ENCODE assay signal across 21 cellular contexts in the genomic region with DNA sequence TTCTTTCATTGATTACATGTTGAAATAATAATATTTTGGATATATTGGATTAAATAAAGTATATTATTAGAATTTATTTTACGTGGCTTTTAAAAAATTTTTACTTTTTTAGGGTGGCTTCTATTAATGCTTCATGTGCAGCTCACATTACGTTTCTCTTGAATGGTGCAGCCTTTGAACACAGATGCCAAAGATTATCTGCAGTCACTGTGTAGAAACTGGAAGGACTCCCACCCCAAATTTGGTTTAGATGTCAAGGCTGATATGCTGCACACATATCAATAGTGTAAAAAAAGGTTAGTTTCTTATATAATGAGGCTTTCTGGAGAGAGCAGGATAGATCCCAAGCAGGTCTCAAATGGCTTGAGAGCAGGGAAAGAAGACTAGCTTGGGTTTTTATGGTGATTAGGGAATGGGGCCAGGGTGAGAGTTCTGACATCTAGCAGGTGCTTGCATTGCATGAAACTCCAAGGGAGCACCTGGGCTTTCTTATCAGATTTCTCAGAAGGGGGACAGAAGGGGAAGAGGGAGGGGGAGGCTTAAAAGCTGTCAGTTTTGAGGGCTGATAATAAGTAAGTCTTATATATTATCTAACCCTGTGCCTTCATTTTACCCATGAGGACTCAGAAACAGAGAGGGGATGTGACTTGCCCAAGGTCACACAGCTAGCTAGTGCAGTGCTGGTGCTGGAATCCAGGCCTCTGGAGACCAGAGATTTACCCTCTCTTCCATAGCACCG.
A peak's percentile ranks its signal among the peaks of the same experiment; 100 is the strongest.
DNase-seq lines count a peak whose midpoint lies in the region; ATAC-seq, FAIRE-seq and TF ChIP-seq lines count a peak whose summit lies in the region.
"Had no signal": no experiment of that assay in that cellular context is flagged by ENCODE, and none has a peak within 500 bp of the region (broad histone marks: within the 10 kb centered on the region; RNA-seq: fewer than 3 reads in every experiment).

No MANE protein-coding gene starts in this region.

- FAIRE-seq in GM12892 (lab: Jason Lieb, UNC) = peak; percentile 70
- FAIRE-seq: A204.1, HTR-8/SVneo had no signal

- DNase-seq in GM12892 (ENCODE audit: insufficient read length) (no peak), OCI-LY7 (ENCODE audit: low spot score) (no peak), NCI-H510A (lab: John Stamatoyannopoulos, UW) (no peak), NCI-H2081 (lab: John Stamatoyannopoulos, UW) (no peak)
- DNase-seq: BE2C; Calu3; CD4-positive, alpha-beta memory T cell; DMS53; H9; NCI-H1092; NCI-H146; NCI-H2029 treated with DMSO at 0.1 percent for 48 hours; NCI-H510A treated with DMSO at 0.1 percent for 48 hours; NCI-H774 had no signal

- peaks cover 47% of the 10 kb centered on the region for H3K4me1 ChIP-seq in BLaER1
- peaks cover 46% of the 10 kb centered on the region for H3K4me1 ChIP-seq in OCI-LY7 (ENCODE audit: insufficient read depth, low read length, poor library complexity, severe bottlenecking)
- H3K4me1 ChIP-seq: BE2C had no signal

- H3K27me3 ChIP-seq in BLaER1 = no peaks in the 10 kb centered on the region
- H3K27me3 ChIP-seq in layer of hippocampus (ENCODE audit: control insufficient read depth, insufficient read depth, low read length) = no peaks in the 10 kb centered on the region
- H3K27me3 ChIP-seq: BE2C had no signal

- H3K9ac ChIP-seq in BLaER1 = no peak overlapping the region

- no peak for ATAC-seq in HG02852 (IDR thresholded peaks at IDR 0.05; ENCODE audit: unreplicated experiment)
- no peak for ATAC-seq in GM18909 (IDR thresholded peaks at IDR 0.05; ENCODE audit: poor library complexity, unreplicated experiment)

- BruUV-seq in OCI-LY7 (replicated peaks; lab: Mats Ljungman, UMichigan) = no TSS peak

- H4K20me1 ChIP-seq in BLaER1 (no peaks in the 10 kb centered on the region), OCI-LY7 (ENCODE audit: insufficient read depth, low read length) (no peaks in the 10 kb centered on the region)

- H3K9me3 ChIP-seq in BLaER1 (peaks cover 26% of the 10 kb centered on the region), OCI-LY7 (ENCODE audit: low read length) (peaks cover 16% of the 10 kb centered on the region)
- H3K9me3 ChIP-seq: BE2C had no signal

- no peak overlapping the region for H2AFZ ChIP-seq in OCI-LY7 (ENCODE audit: low read length)

- intact Hi-C loops in OCI-LY7 (cut with micrococcal nuclease; ENCODE audit: unreplicated experiment) = loop anchor here (5.0 kb wide), 1 partner anchor 87 kb away; no protein-coding TSS in a partner anchor

- CTCF ChIA-PET in OCI-LY7 (lab: Charles Lee; ENCODE audit: unreplicated experiment) = no interaction called here

- H3K4me3 ChIP-seq in BLaER1 = no peak overlapping the region
- H3K4me3 ChIP-seq in OCI-LY7 (ENCODE audit: low read depth, low read length, poor library complexity, severe bottlenecking) = no peak overlapping the region

- POLR2A ChIA-PET in OCI-LY7 (lab: Charles Lee) = interaction anchor here (1.7 kb wide), 1 partner anchor 9 kb away, joined by 9 read pairs; no protein-coding TSS in a partner anchor

- no peak for TF ChIP-seq POLR2A in GM12892 (IDR thresholded peaks at IDR 0.05; ENCODE audit: low read depth, low read length)

- H3K36me3 ChIP-seq in BLaER1 = no peaks in the 10 kb centered on the region
- no peaks in the 10 kb centered on the region; the same call in 1 of the 2 replicates for H3K36me3 ChIP-seq in OCI-LY7 (ENCODE audit: insufficient read depth, low read length)
- H3K36me3 ChIP-seq: BE2C had no signal

- H3K9me2 ChIP-seq in OCI-LY7 (ENCODE audit: insufficient read depth, low read length) = no peaks in the 10 kb centered on the region

- H3K79me2 ChIP-seq in OCI-LY7 (ENCODE audit: insufficient read depth, low read depth, low read length) = no peaks in the 10 kb centered on the region

- H3K4me2 ChIP-seq in BLaER1 (peak overlapping the region; percentile 17; the same call in 1 of the 2 replicates), OCI-LY7 (ENCODE audit: low read length) (0 out of 2 replicates have a peak overlapping the region, but pooled peaks have one; percentile 20)

- no peak for TF ChIP-seq CTCF in OCI-LY7 (conservative IDR thresholded peaks at IDR 0.05; ENCODE audit: low read length)

- H3K27ac ChIP-seq in BLaER1 (no peak overlapping the region), OCI-LY7 (ENCODE audit: low read depth, low read length, poor library complexity, severe bottlenecking) (no peak overlapping the region), layer of hippocampus (ENCODE audit: low read depth, low read length) (peak overlapping the region; percentile 14)
- H3K27ac ChIP-seq: RWPE1 had no signal
